In genomic region chr1:19798486-19799232, GRCh38 we compare ENCODE assay signal across 9 cellular contexts. TPM values are rescaled to one million over a fixed set of nuclear protein-coding genes. Genes with fewer than 3 reads are reported as not detected.
A peak's percentile ranks its signal among the peaks of the same experiment; 100 is the strongest.
DNase-seq lines count a peak whose midpoint lies in the region; ATAC-seq and TF ChIP-seq lines count a peak whose summit lies in the region.
"Had no signal": no experiment of that assay in that cellular context is flagged by ENCODE, and none has a peak within 500 bp of the region (broad histone marks: within the 10 kb centered on the region; RNA-seq: fewer than 3 reads in every experiment).

No MANE protein-coding gene starts in this region.

- ATAC-seq in right lobe of liver, result peak; percentile 19 to 36 (median 28)
- no peak for ATAC-seq in thoracic aorta (ENCODE audit: insufficient number of reproducible peaks, low FRiP score, low read depth)
- no peak for ATAC-seq in GM18502 (IDR thresholded peaks at IDR 0.05; ENCODE audit: poor library complexity, unreplicated experiment)
- no peak for ATAC-seq in HG03378 (IDR thresholded peaks at IDR 0.05; ENCODE audit: unreplicated experiment)

- no peaks in the 10 kb centered on the region for H3K9me3 ChIP-seq in adrenal gland (replicated peaks in 1 of 3)
- H3K9me3 ChIP-seq in right lobe of liver, result no peaks in the 10 kb centered on the region
- H3K9me3 ChIP-seq in thoracic aorta, result no peaks in the 10 kb centered on the region

- H3K4me1 ChIP-seq in adrenal gland (replicated peaks in 1 of 2), result peaks cover 9% of the 10 kb centered on the region in 2 donors
- H3K4me1 ChIP-seq in right lobe of liver, result peaks cover 0 to 13% (median 3%) of the 10 kb centered on the region in 4 donors
- peaks cover 0 to 22% of the 10 kb centered on the region in 2 donors for H3K4me1 ChIP-seq in thoracic aorta (ENCODE audit: control insufficient read depth in 1 of 2, low read depth in 2 of 2)

- TF ChIP-seq POLR2A in adrenal gland (IDR thresholded peaks at IDR 0.05) (no peak), right lobe of liver (IDR thresholded peaks at IDR 0.05) (no peak)

- H3K27me3 ChIP-seq in adrenal gland (no peaks in the 10 kb centered on the region), right lobe of liver (no peaks in the 10 kb centered on the region), thoracic aorta (replicated peaks; ENCODE audit: insufficient read depth) (no peaks in the 10 kb centered on the region)

- H3K36me3 ChIP-seq in adrenal gland (replicated peaks in 1 of 2) (no peaks in the 10 kb centered on the region), right lobe of liver (no peaks in the 10 kb centered on the region), thoracic aorta (no peaks in the 10 kb centered on the region)

- intact Hi-C loops in adrenal gland (cut with DNase I), result no loop called here
- intact Hi-C loops in right lobe of liver (cut with DNase I), result no loop called here

- H3K4me3 ChIP-seq in adrenal gland (peak overlapping the region in 2 of 4 donors; percentile 50 to 92), right lobe of liver (peak overlapping the region; percentile 63 to 75 (median 74)), thoracic aorta (peak overlapping the region; percentile 81)

- DNase-seq in NCI-H2171 treated with DMSO at 0.1 percent for 48 hours (lab: John Stamatoyannopoulos, UW) (peak; percentile 31), NCI-H2171 (lab: John Stamatoyannopoulos, UW) (no peak), adrenal gland (peak in 1 of 7 donors; percentile 12), right lobe of liver (no peak), thoracic aorta (ENCODE audit: low spot score) (no peak), caudate nucleus (lab: John Stamatoyannopoulos, UW) (no peak)

- H3K27ac ChIP-seq in adrenal gland (peak overlapping the region in 4 of 5 donors; percentile 76 to 95 (median 83)), right lobe of liver (peak overlapping the region; percentile 81 to 89 (median 83)), thoracic aorta (peak overlapping the region; percentile 82 to 84), caudate nucleus (ENCODE audit: low read depth, low read length) (no peak overlapping the region)

- TF ChIP-seq CTCF in adrenal gland (IDR thresholded peaks at IDR 0.05), result no peak
- TF ChIP-seq CTCF in right lobe of liver (IDR thresholded peaks at IDR 0.05), result no peak
- no peak for TF ChIP-seq CTCF in thoracic aorta (IDR thresholded peaks at IDR 0.05)

- WGBS in adrenal gland, 4 donors, result 64 to 86% (median 75%) methylated on average over 4 to 6 of the region's 6 CpGs
- 54% methylated on average over 5 of the region's 6 CpGs for WGBS in right lobe of liver (ENCODE audit: insufficient coverage, low coverage, low lambda C conversion rate, missing lambda C conversion rate)

RNA-seq across cellular contexts. Expression of gene TMCO4, which starts 1.1 kb away (rescaled TPM):
- total RNA-seq in adrenal gland (10 to 100 TPM; 23.2 to 55.0 (median 38.1) TPM), right lobe of liver (10 to 100 TPM in 3 of 6 experiments, 1 to 10 TPM in 3; 6.4 to 13.5 (median 9.8) TPM), thoracic aorta (10 to 100 TPM; 33.2 to 33.4 TPM)
- 10 to 100 TPM; 28.3 to 44.3 (median 42.6) TPM for polyA plus RNA-seq in adrenal gland

RNA-seq across cellular contexts. Expression of gene RNF186, which starts 16.4 kb away (rescaled TPM):
- not detected for total RNA-seq in adrenal gland
- polyA plus RNA-seq in adrenal gland, result not detected
- total RNA-seq in right lobe of liver, result 1 to 10 TPM in 1 of 6 experiments, under 1 TPM in 3, not detected in 2; 0.30 to 2.9 (median 0.53) TPM
- total RNA-seq in thoracic aorta, result not detected
- polyA plus RNA-seq: AG04450 had no signal

Comparison
In these comparisons a context has a peak if more than half of its experiments do, and no peak if none do; other contexts are left out.
1. ATAC-seq: peak in right lobe of liver (4 of 4); none in thoracic aorta (single experiment), GM18502 (single experiment) and HG03378 (single experiment).